In genomic region chr7:152030059-152030458, GRCh38 we compare ENCODE assay signal across 8 cellular contexts. TPM values are rescaled to one million over a fixed set of nuclear protein-coding genes. Genes with fewer than 3 reads are reported as not detected.
DNase-seq lines count a peak whose midpoint lies in the region; ATAC-seq and TF ChIP-seq lines count a peak whose summit lies in the region.
"Not testable (repeated sequence)": the region's sequence is repeated elsewhere in the genome, so short reads cannot be mapped to it uniquely, and the experiment has no call there.

No MANE protein-coding gene starts in this region.

- not testable (repeated sequence) for H3K27me3 ChIP-seq in A673 (replicated peaks; ENCODE audit: insufficient read depth, low read depth, low read length, poor library complexity); MM.1S (replicated peaks; ENCODE audit: insufficient read depth, low read length); PC-3 (ENCODE audit: low read length); fibroblast of lung (ENCODE audit: control insufficient read depth, insufficient read depth, low read length)

- not testable (repeated sequence) for H3K9me3 Mint-ChIP-seq in activated naive CD4-positive, alpha-beta T cell treated with anti-CD3 and anti-CD28 coated beads for 36 hours; progenitor cell of endocrine pancreas (ENCODE audit: low read depth)

- not testable (repeated sequence) for H3K4me3 Mint-ChIP-seq in activated naive CD4-positive, alpha-beta T cell treated with anti-CD3 and anti-CD28 coated beads for 36 hours; progenitor cell of endocrine pancreas (ENCODE audit: low read depth)

- H3K27me3 Mint-ChIP-seq in activated naive CD4-positive, alpha-beta T cell treated with anti-CD3 and anti-CD28 coated beads for 36 hours (ENCODE audit: low read depth); progenitor cell of endocrine pancreas: not testable (repeated sequence)

- not testable (repeated sequence) for H3K9me2 ChIP-seq in MM.1S (replicated peaks; ENCODE audit: insufficient read depth, low read length); PC-3 (replicated peaks; ENCODE audit: low read length)

- not testable (repeated sequence) for H3K27ac ChIP-seq in A673 (ENCODE audit: low read depth, low read length, poor library complexity, severe bottlenecking); MM.1S (ENCODE audit: low read length); PC-3 (ENCODE audit: low read length); fibroblast of lung (ENCODE audit: insufficient read depth, low read length)

- not testable (repeated sequence) for H3K4me1 ChIP-seq in A673 (ENCODE audit: insufficient read depth, low read length, poor library complexity, severe bottlenecking); MM.1S (ENCODE audit: low read length); PC-3 (ENCODE audit: insufficient read depth, low read length); fibroblast of lung (ENCODE audit: control insufficient read depth, extremely low read depth, insufficient read depth, low read length)

- ATAC-seq in PC-3: not testable (repeated sequence)

- CTCF ChIA-PET in A673 (lab: Charles Lee); PC-3 (lab: Charles Lee); activated naive CD4-positive, alpha-beta T cell treated with anti-CD3 and anti-CD28 coated beads for 36 hours (lab: Charles Lee): not testable (repeated sequence)

- BruUV-seq in A673 (replicated peaks; lab: Mats Ljungman, UMichigan); PC-3 (replicated peaks; lab: Mats Ljungman, UMichigan): not testable (repeated sequence)

- POLR2A ChIA-PET in A673 (lab: Charles Lee; ENCODE audit: low non-redundant PET); PC-3 (lab: Charles Lee; ENCODE audit: unreplicated experiment): not testable (repeated sequence)

- intact Hi-C loops in A673 (cut with micrococcal nuclease; ENCODE audit: unreplicated experiment); PC-3 (cut with micrococcal nuclease); activated naive CD4-positive, alpha-beta T cell treated with anti-CD3 and anti-CD28 coated beads for 36 hours (cut with micrococcal nuclease): not testable (repeated sequence)

- TF ChIP-seq CTCF in A673 (conservative IDR thresholded peaks at IDR 0.05; ENCODE audit: low read depth, low read length): peak; percentile 36
- TF ChIP-seq CTCF in GM12865 (IDR thresholded peaks at IDR 0.05; ENCODE audit: insufficient read depth, low read depth, low read length, missing control alignments): peak; percentile 48
- peak; percentile 24; the same call in 1 of the 2 replicates for TF ChIP-seq CTCF in MM.1S (IDR thresholded peaks at IDR 0.05; ENCODE audit: low read length)
- peak; percentile 41; the same call in 1 of the 2 replicates for TF ChIP-seq CTCF in PC-3 (conservative IDR thresholded peaks at IDR 0.05; ENCODE audit: low read depth, low read length)
- peak; percentile 38 to 47 for TF ChIP-seq CTCF in fibroblast of lung (conservative IDR thresholded peaks at IDR 0.05 in 1 of 2, IDR thresholded peaks at IDR 0.05 in 1 of 2; ENCODE audit: low read depth in 1 of 2, low read length in 2 of 2)
- peak; percentile 59 for TF ChIP-seq CTCF in progenitor cell of endocrine pancreas (IDR thresholded peaks at IDR 0.05; ENCODE audit: unreplicated experiment)

- not testable (repeated sequence) for H4K20me1 ChIP-seq in MM.1S (ENCODE audit: insufficient read depth, low read length); PC-3 (ENCODE audit: low read length); fibroblast of lung (ENCODE audit: control insufficient read depth, extremely low read depth, insufficient read depth, low read length)

- not testable (repeated sequence) for H3K9ac ChIP-seq in MM.1S (ENCODE audit: low read length); PC-3 (ENCODE audit: low read length); fibroblast of lung (ENCODE audit: insufficient read depth, low read length)

- not testable (repeated sequence) for H3K4me3 ChIP-seq in A673 (ENCODE audit: low read depth, low read length, poor library complexity, severe bottlenecking); GM12865 (ENCODE audit: low read depth, low read length); MM.1S (ENCODE audit: low read length); PC-3 (ENCODE audit: low read length); fibroblast of lung (replicated peaks in 1 of 4; ENCODE audit: control extremely low read depth in 1 of 4, insufficient read depth in 1 of 4, low read depth in 3 of 4, low read length in 4 of 4)

- H3K9me3 ChIP-seq in A673 (ENCODE audit: low read depth, low read length, poor library complexity, severe bottlenecking); MM.1S (replicated peaks; ENCODE audit: insufficient read depth, low read length); PC-3 (ENCODE audit: low read length); fibroblast of lung (ENCODE audit: control insufficient read depth, insufficient read depth, low read depth, low read length): not testable (repeated sequence)

- H3K4me2 ChIP-seq in MM.1S (ENCODE audit: low read depth, low read length); PC-3 (ENCODE audit: low read length); fibroblast of lung (ENCODE audit: extremely low read depth, insufficient read depth, low read length): not testable (repeated sequence)

- H3K79me2 ChIP-seq in MM.1S (ENCODE audit: low read length); PC-3 (ENCODE audit: low read length); fibroblast of lung (ENCODE audit: control insufficient read depth, insufficient read depth, low read length): not testable (repeated sequence)

- H3K36me3 Mint-ChIP-seq in activated naive CD4-positive, alpha-beta T cell treated with anti-CD3 and anti-CD28 coated beads for 36 hours (ENCODE audit: low read depth): peaks cover 39% of the 10 kb centered on the region
- peaks cover 24% of the 10 kb centered on the region for H3K36me3 Mint-ChIP-seq in progenitor cell of endocrine pancreas (ENCODE audit: insufficient read depth)

- H2AFZ ChIP-seq in MM.1S (ENCODE audit: low read length); PC-3 (ENCODE audit: low read length); fibroblast of lung (ENCODE audit: low read length): not testable (repeated sequence)

- not testable (repeated sequence) for H3K36me3 ChIP-seq in A673 (ENCODE audit: insufficient read depth, low read length, poor library complexity, severe bottlenecking); MM.1S (replicated peaks; ENCODE audit: insufficient read depth, low read length); PC-3 (ENCODE audit: low read depth, low read length); fibroblast of lung (ENCODE audit: control insufficient read depth, insufficient read depth, low read length)

- DNase-seq in A673 (ENCODE audit: low spot score): peak; percentile 43
- DNase-seq in GM12865 (ENCODE audit: low read depth): peak; percentile 52
- peak; percentile 25 for DNase-seq in MM.1S
- DNase-seq in PC-3: peak; percentile 51
- peak; percentile 38 for DNase-seq in activated naive CD4-positive, alpha-beta T cell treated with anti-CD3 and anti-CD28 coated beads for 36 hours
- DNase-seq in fibroblast of lung (ENCODE audit: low read depth in 2 of 2): peak; percentile 11 to 43
- peak; percentile 40 for DNase-seq in kidney tubule cell (ENCODE audit: low spot score)
- not testable (repeated sequence) for DNase-seq in progenitor cell of endocrine pancreas (ENCODE audit: low spot score, unreplicated experiment)

- not testable (repeated sequence) for H3F3A ChIP-seq in MM.1S (ENCODE audit: insufficient read depth, low read length); PC-3 (ENCODE audit: low read length, unreplicated experiment)

- peaks cover 41% of the 10 kb centered on the region for H3K4me1 Mint-ChIP-seq in activated naive CD4-positive, alpha-beta T cell treated with anti-CD3 and anti-CD28 coated beads for 36 hours (ENCODE audit: low read depth)
- not testable (repeated sequence) for H3K4me1 Mint-ChIP-seq in progenitor cell of endocrine pancreas (ENCODE audit: low read depth)

- H3K27ac Mint-ChIP-seq in activated naive CD4-positive, alpha-beta T cell treated with anti-CD3 and anti-CD28 coated beads for 36 hours; progenitor cell of endocrine pancreas: not testable (repeated sequence)

RNA-seq across cellular contexts. Expression of gene GALNT11, which starts 4.6 kb away (rescaled TPM):
- total RNA-seq in A673 (2021): 30.4 and 35.5 TPM in 2 replicates
- 18.1 and 19.5 TPM in 2 replicates for total RNA-seq in PC-3 (2014; rRNA removed)
- total RNA-seq in activated naive CD4-positive, alpha-beta T cell treated with anti-CD3 and anti-CD28 coated beads for 36 hours: 10 to 100 TPM; 15.6 to 19.8 TPM
- total RNA-seq in fibroblast of lung: 32.4 and 43.8 TPM in 2 replicates
- polyA plus RNA-seq in fibroblast of lung: 43.9 and 56.3 TPM in 2 replicates
- 26.2 and 30.6 TPM in 2 replicates for polyA plus RNA-seq in fibroblast of lung (2012)
- 4.9 and 8.1 TPM in 2 replicates for polyA minus RNA-seq in fibroblast of lung (ENCODE audit: low replicate concordance)
- total RNA-seq in progenitor cell of endocrine pancreas: 29.5 and 32.9 TPM in 2 replicates
